Comparison of ENCODE assay signal across 1 cellular context in the genomic region with DNA sequence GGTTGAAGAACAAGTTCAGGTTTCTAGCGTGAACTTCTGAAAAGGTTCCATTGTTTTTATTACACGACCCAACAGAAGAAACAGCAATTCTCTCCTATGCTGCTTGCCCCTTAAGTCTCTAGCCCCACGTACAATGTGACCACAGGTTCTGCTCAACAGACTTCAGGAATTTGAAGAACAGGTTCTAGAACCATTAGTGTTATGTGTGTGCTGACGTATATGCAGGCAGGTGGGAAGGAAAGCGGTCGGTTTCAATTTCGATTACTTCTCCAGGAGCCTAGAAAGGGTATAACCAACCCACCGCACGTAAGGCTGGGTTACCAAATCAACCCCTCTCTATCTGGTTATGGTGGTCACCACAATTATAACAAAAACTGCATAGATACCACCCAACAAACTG.
TF ChIP-seq lines count a peak whose summit lies in the region.

No MANE protein-coding gene starts in this region.

TF ChIP-seq in IMR-90, 13 proteins besides CTCF, POLR2A, EP300 and RAD21:
- TF ChIP-seq FOS (IDR thresholded peaks at IDR 0.05; ENCODE audit: low read depth, low read length) (no peak), MAZ (IDR thresholded peaks at IDR 0.05; ENCODE audit: borderline replicate concordance, low read depth, low read length) (no peak), RFX5 (IDR thresholded peaks at IDR 0.05; ENCODE audit: low read depth, low read length) (no peak), USF2 (IDR thresholded peaks at IDR 0.05; ENCODE audit: low read depth, low read length) (no peak), RCOR1 (IDR thresholded peaks at IDR 0.05; ENCODE audit: insufficient replicate concordance, low read length) (no peak), NFE2L2 (IDR thresholded peaks at IDR 0.05; ENCODE audit: low read depth, low read length) (no peak), BHLHE40 (IDR thresholded peaks at IDR 0.05; ENCODE audit: low read depth, low read length) (no peak), SMC3 (IDR thresholded peaks at IDR 0.05; ENCODE audit: low read depth, low read length) (no peak), CEBPB (IDR thresholded peaks at IDR 0.05; ENCODE audit: low read depth, low read length) (no peak), ELK1 (IDR thresholded peaks at IDR 0.05; ENCODE audit: borderline replicate concordance, low read depth, low read length) (no peak), MAFK (IDR thresholded peaks at IDR 0.05; ENCODE audit: low read depth, low read length) (no peak), MXI1 (IDR thresholded peaks at IDR 0.05; ENCODE audit: borderline replicate concordance, low read depth, low read length) (no peak)
